Comparison of ENCODE assay signal across 8 cellular contexts in the genomic region with DNA sequence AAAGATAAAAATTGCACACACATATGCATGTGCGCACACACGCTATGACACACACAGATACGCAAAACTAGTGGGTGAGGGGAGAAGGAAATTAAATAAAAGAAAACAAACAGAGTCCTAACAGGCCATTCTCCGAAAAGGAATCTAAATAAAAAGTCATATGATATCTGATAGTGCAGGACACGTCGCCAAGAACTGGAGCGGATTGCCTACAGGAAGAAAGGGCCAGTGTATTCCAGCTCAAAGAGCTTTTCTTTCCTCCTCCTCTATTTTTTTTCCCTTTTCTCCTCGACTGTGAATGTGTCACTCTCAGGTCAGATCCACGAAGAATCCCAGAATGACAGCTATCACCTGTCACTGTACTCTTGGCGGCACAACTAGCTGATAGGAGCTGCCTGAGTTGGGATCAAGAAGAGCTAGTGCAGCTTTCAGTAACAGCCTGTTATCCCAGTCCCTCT.
DNase-seq lines count a peak whose midpoint lies in the region; ATAC-seq and TF ChIP-seq lines count a peak whose summit lies in the region.

No MANE protein-coding gene starts in this region.

- no peak for TF ChIP-seq POLR2A in Peyer's patch (IDR thresholded peaks at IDR 0.05)

- intact Hi-C loops in Right ventricle myocardium inferior (cut with DNase I) = loop anchor here (5.0 kb wide), 2 partner anchors 34 to 69 kb away; no protein-coding TSS in a partner anchor

- H3K9me3 ChIP-seq in Peyer's patch = no peaks in the 10 kb centered on the region

- peaks cover 0 to 19% (median 4%) of the 10 kb centered on the region in 4 donors for H3K4me1 ChIP-seq in Peyer's patch

- ATAC-seq in Right ventricle myocardium inferior = peak; percentile 47
- no peak for ATAC-seq in HG02970 (IDR thresholded peaks at IDR 0.05; ENCODE audit: low FRiP score, unreplicated experiment)
- no peak for ATAC-seq in GM21526 (IDR thresholded peaks at IDR 0.05; ENCODE audit: low FRiP score, unreplicated experiment)
- no peak for ATAC-seq in GM19023 (IDR thresholded peaks at IDR 0.05; ENCODE audit: unreplicated experiment)
- ATAC-seq in GM18502 (IDR thresholded peaks at IDR 0.05; ENCODE audit: poor library complexity, unreplicated experiment) = no peak

- TF ChIP-seq CTCF in Peyer's patch (IDR thresholded peaks at IDR 0.05) = no peak

- peak overlapping the region in 3 of 4 donors; percentile 38 to 71 (median 67) for H3K27ac ChIP-seq in Peyer's patch

- in situ Hi-C loops in G401 (cut with HindIII; ENCODE audit: low sequenced_read_pairs) = no loop called here

- no peaks in the 10 kb centered on the region for H3K36me3 ChIP-seq in Peyer's patch

- H3K4me3 ChIP-seq in Peyer's patch = peak overlapping the region in 1 of 4 donors; percentile 12

- H3K27me3 ChIP-seq in Peyer's patch = no peaks in the 10 kb centered on the region

- DNase-seq in G401 (ENCODE audit: low spot score) (peak; percentile 77), Peyer's patch (no peak), Right ventricle myocardium inferior (ENCODE audit: missing footprints) (no peak), retina (peak; percentile 20)

Comparison
In these comparisons a context has a peak if more than half of its experiments do, and no peak if none do; other contexts are left out.
1. DNase-seq: peak in G401 (single experiment) and retina (single experiment); none in Peyer's patch (0 of 3) and Right ventricle myocardium inferior (single experiment).